In genomic region chr3:43155464-43156121, GRCh38 we compare ENCODE assay signal across 8 cellular contexts. TPM values are rescaled to one million over a fixed set of nuclear protein-coding genes. Genes with fewer than 3 reads are reported as not detected.
DNase-seq lines count a peak whose midpoint lies in the region; ATAC-seq and TF ChIP-seq lines count a peak whose summit lies in the region.

No MANE protein-coding gene starts in this region.

- DNase-seq in Caco-2 (peak; percentile 66 to 67), NCI-H1092 treated with DMSO at 0.1 percent for 48 hours (lab: John Stamatoyannopoulos, UW) (peak; percentile 7), cardiac fibroblast (ENCODE audit: low read depth in 2 of 2) (peak; percentile 86 to 88), left lung (peak in 1 of 2 donors; percentile 53), upper lobe of right lung (no peak)
- no peak for DNase-seq in CD8-positive, alpha-beta memory T cell

- H3K27me3 ChIP-seq in Caco-2 (replicated peaks; ENCODE audit: control insufficient read depth, insufficient read depth, low read length) (no peaks in the 10 kb centered on the region), left lung (peaks cover 0 to 4% of the 10 kb centered on the region in 2 donors), upper lobe of right lung (no peaks in the 10 kb centered on the region)
- no peaks in the 10 kb centered on the region for H3K27me3 ChIP-seq in CD8-positive, alpha-beta memory T cell (ENCODE audit: insufficient read depth, low read length, poor library complexity, severe bottlenecking)

- H3K4me1 ChIP-seq in Caco-2 (no peaks in the 10 kb centered on the region), left lung (no peaks in the 10 kb centered on the region), upper lobe of right lung (no peaks in the 10 kb centered on the region)
- peaks cover 9% of the 10 kb centered on the region for H3K4me1 ChIP-seq in CD8-positive, alpha-beta memory T cell (ENCODE audit: insufficient read depth, low read length)

- peak; percentile 54 to 67 for TF ChIP-seq CTCF in Caco-2 (IDR thresholded peaks at IDR 0.05; ENCODE audit: insufficient read depth in 1 of 2, low read depth in 1 of 2, low read length in 1 of 2, severe bottlenecking in 1 of 2, unreplicated experiment in 1 of 2)
- peak; percentile 80 for TF ChIP-seq CTCF in cardiac fibroblast (IDR thresholded peaks at IDR 0.05; ENCODE audit: low read depth, low read length)
- peak; percentile 28 to 46 for TF ChIP-seq CTCF in left lung (IDR thresholded peaks at IDR 0.05)
- peak; percentile 59 for TF ChIP-seq CTCF in upper lobe of right lung (IDR thresholded peaks at IDR 0.05)

- H3K27ac Mint-ChIP-seq in Caco-2 (ENCODE audit: unreplicated experiment) = no peak overlapping the region
- H3K27ac Mint-ChIP-seq in CD8-positive, alpha-beta memory T cell = peak overlapping the region in 1 of 8 donors; percentile 58

- BruUV-seq in Caco-2 (replicated peaks; lab: Mats Ljungman, UMichigan) = no TSS peak

- POLR2A ChIA-PET in Caco-2 (lab: Charles Lee) = no interaction called here
- POLR2A ChIA-PET in CD8-positive, alpha-beta memory T cell (lab: Charles Lee) = no interaction called here

- no peak overlapping the region for H3K4me3 ChIP-seq in Caco-2 (ENCODE audit: low read depth, low read length)
- no peak overlapping the region for H3K4me3 ChIP-seq in cardiac fibroblast (replicated peaks in 1 of 2; ENCODE audit: low read depth in 2 of 2, low read length in 2 of 2)
- no peak overlapping the region for H3K4me3 ChIP-seq in left lung
- H3K4me3 ChIP-seq in upper lobe of right lung = no peak overlapping the region
- H3K4me3 ChIP-seq in CD8-positive, alpha-beta memory T cell (ENCODE audit: low read length) = no peak overlapping the region

- intact Hi-C loops in Caco-2 (cut with micrococcal nuclease; ENCODE audit: unreplicated experiment) (loop anchor here (1.0 kb wide), 1 partner anchor 194 kb away; no protein-coding TSS in a partner anchor), left lung (cut with DNase I) (loop anchor here in 1 of 2 donors (5.0 kb wide), 1 partner anchor 193 kb away; no protein-coding TSS in a partner anchor), upper lobe of right lung (cut with DNase I) (no loop called here)

- no peaks in the 10 kb centered on the region for H3K36me3 ChIP-seq in Caco-2 (ENCODE audit: control insufficient read depth, insufficient read depth, low read length)
- H3K36me3 ChIP-seq in left lung = no peaks in the 10 kb centered on the region
- H3K36me3 ChIP-seq in upper lobe of right lung = no peaks in the 10 kb centered on the region
- no peaks in the 10 kb centered on the region for H3K36me3 ChIP-seq in CD8-positive, alpha-beta memory T cell (ENCODE audit: insufficient read depth, low read length)

- H3K4me3 Mint-ChIP-seq in Caco-2 (ENCODE audit: unreplicated experiment) = no peak overlapping the region
- no peak overlapping the region for H3K4me3 Mint-ChIP-seq in CD8-positive, alpha-beta memory T cell

- H3K27ac ChIP-seq in left lung (no peak overlapping the region), upper lobe of right lung (no peak overlapping the region)
- no peak overlapping the region for H3K27ac ChIP-seq in CD8-positive, alpha-beta memory T cell (ENCODE audit: low read depth, low read length)

- H3K27me3 Mint-ChIP-seq in Caco-2 (ENCODE audit: insufficient read depth, unreplicated experiment) = peaks cover 10% of the 10 kb centered on the region
- H3K27me3 Mint-ChIP-seq in CD8-positive, alpha-beta memory T cell = peaks cover 3 to 15% of the 10 kb centered on the region in 2 donors

- ATAC-seq in left lung = peak; percentile 89
- ATAC-seq in upper lobe of right lung = peak; percentile 74
- no peak for ATAC-seq in GM21360 (IDR thresholded peaks at IDR 0.05; ENCODE audit: unreplicated experiment)
- no peak for ATAC-seq in HG02763 (IDR thresholded peaks at IDR 0.05; ENCODE audit: unreplicated experiment)

- no peaks in the 10 kb centered on the region for H3K36me3 Mint-ChIP-seq in Caco-2 (ENCODE audit: insufficient read depth, unreplicated experiment)
- H3K36me3 Mint-ChIP-seq in CD8-positive, alpha-beta memory T cell = no peaks in the 10 kb centered on the region

- H3K4me1 Mint-ChIP-seq in Caco-2 (ENCODE audit: low read depth, unreplicated experiment) = no peaks in the 10 kb centered on the region
- H3K4me1 Mint-ChIP-seq in CD8-positive, alpha-beta memory T cell = peaks cover 0 to 10% (median 7%) of the 10 kb centered on the region in 3 donors

- H3K9me3 Mint-ChIP-seq in Caco-2 (ENCODE audit: unreplicated experiment) = no peaks in the 10 kb centered on the region
- no peaks in the 10 kb centered on the region for H3K9me3 Mint-ChIP-seq in CD8-positive, alpha-beta memory T cell

- CTCF ChIA-PET in Caco-2 (lab: Charles Lee) = interaction anchor here (0.9 kb wide), 1 partner anchor 194 kb away, joined by 5 read pairs; no protein-coding TSS in a partner anchor
- CTCF ChIA-PET in CD8-positive, alpha-beta memory T cell (lab: Charles Lee) = interaction anchor here (1.3 kb wide), 1 partner anchor 214 kb away, joined by 3 read pairs; no protein-coding TSS in a partner anchor

- H3K9me3 ChIP-seq in Caco-2 (no peaks in the 10 kb centered on the region), left lung (no peaks in the 10 kb centered on the region), upper lobe of right lung (no peaks in the 10 kb centered on the region)
- H3K9me3 ChIP-seq in CD8-positive, alpha-beta memory T cell (ENCODE audit: low read length) = no peaks in the 10 kb centered on the region

RNA-seq across cellular contexts. Expression of gene POMGNT2, which starts 49.7 kb away (rescaled TPM):
- 9.1 and 10.1 TPM in 2 replicates for total RNA-seq in Caco-2 (2022)
- total RNA-seq in left lung = 10 to 100 TPM; 15.3 to 15.5 TPM
- total RNA-seq in upper lobe of right lung = 10.8 TPM
- 10 to 100 TPM in 1 of 2 experiments, 1 to 10 TPM in 1; 9.7 to 11.0 TPM for total RNA-seq in CD8-positive, alpha-beta memory T cell
- 10.0 TPM for polyA plus RNA-seq in CD8-positive, alpha-beta memory T cell

Comparison
In these comparisons a context has a peak if more than half of its experiments do, and no peak if none do; other contexts are left out.
1. DNase-seq: peak in Caco-2 (2 of 2), NCI-H1092 treated with DMSO at 0.1 percent for 48 hours (single experiment) and cardiac fibroblast (2 of 2); none in upper lobe of right lung (single experiment) and CD8-positive, alpha-beta memory T cell (0 of 5).
2. ATAC-seq: peak in left lung (single experiment) and upper lobe of right lung (single experiment); none in GM21360 (single experiment) and HG02763 (single experiment).
3. Peak in every context shown above with its lines, with median percentiles within 50 percentile points of each other: CTCF ChIP-seq.